8 cellular contexts compared by ENCODE assay signal in genomic region chr5:160311491-160312138, GRCh38. TPM values are rescaled to one million over a fixed set of nuclear protein-coding genes. Genes with fewer than 3 reads are reported as not detected.
DNase-seq lines count a peak whose midpoint lies in the region; ATAC-seq and TF ChIP-seq lines count a peak whose summit lies in the region.

No MANE protein-coding gene starts in this region.

- H3K27ac ChIP-seq in GM23338 (ENCODE audit: low read depth) (no peak overlapping the region), iPS-20b (ENCODE audit: low read length) (no peak overlapping the region)

- H3K4me1 ChIP-seq in GM23338 (ENCODE audit: insufficient read depth) (peaks cover 41% of the 10 kb centered on the region), iPS-20b (ENCODE audit: insufficient read depth, low read length) (peaks cover 28% of the 10 kb centered on the region)

- H3K9me2 ChIP-seq in GM23338 (ENCODE audit: insufficient read depth): no peaks in the 10 kb centered on the region

- peak overlapping the region; percentile 63 to 83 for H3K4me3 Mint-ChIP-seq in CD14-positive monocyte
- peak overlapping the region; percentile 94 for H3K4me3 Mint-ChIP-seq in GM23338
- H3K4me3 Mint-ChIP-seq in activated naive CD8-positive, alpha-beta T cell treated with anti-CD3 and anti-CD28 coated beads, Interleukin-2, amount 50 U/mL, for 24 hours: peak overlapping the region; percentile 41
- H3K4me3 Mint-ChIP-seq in stimulated activated naive CD8-positive, alpha-beta T cell treated with anti-CD3 and anti-CD28 coated beads, Interleukin-15, amount 100 ng/mL, for 72 hours: peak overlapping the region; percentile 54 to 72

- H3K27me3 ChIP-seq in GM23338 (ENCODE audit: insufficient read depth): no peaks in the 10 kb centered on the region
- no peaks in the 10 kb centered on the region for H3K27me3 ChIP-seq in iPS-20b (ENCODE audit: insufficient read depth, low read length)

- H3K79me2 ChIP-seq in GM23338 (replicated peaks; ENCODE audit: insufficient read depth): peaks cover 53% of the 10 kb centered on the region

- TF ChIP-seq CTCF in CD14-positive monocyte (IDR thresholded peaks at IDR 0.05): no peak
- TF ChIP-seq CTCF in GM23338 (conservative IDR thresholded peaks at IDR 0.05; ENCODE audit: low read depth in 2 of 2): no peak

- H3K9me3 ChIP-seq in iPS-20b (ENCODE audit: insufficient read depth, low read depth, low read length): no peaks in the 10 kb centered on the region

- H3F3A ChIP-seq in GM23338 (replicated peaks; ENCODE audit: low read depth): 0 out of 2 replicates have a peak, but pooled peaks cover 3% of the 10 kb centered on the region

- DNase-seq in CD14-positive monocyte (ENCODE audit: low spot score) (no peak), GM23338 (ENCODE audit: low spot score) (peak; percentile 48), NCI-H1092 treated with DMSO at 0.1 percent for 48 hours (lab: John Stamatoyannopoulos, UW) (no peak)
- no peak for DNase-seq in activated naive CD8-positive, alpha-beta T cell treated with anti-CD3 and anti-CD28 coated beads, Interleukin-2, amount 50 U/mL, for 24 hours
- DNase-seq in stimulated activated naive CD8-positive, alpha-beta T cell treated with anti-CD3 and anti-CD28 coated beads, Interleukin-15, amount 100 ng/mL, for 72 hours: no peak
- no peak for DNase-seq in stimulated activated CD4-positive, alpha-beta T cell treated with anti-CD3 and anti-CD28 coated beads, Interleukin-15, amount 100 ng/mL, for 24 hours

- H3K9me3 Mint-ChIP-seq in CD14-positive monocyte (peaks cover 0 to 11% (median 5%) of the 10 kb centered on the region in 7 donors), GM23338 (no peaks in the 10 kb centered on the region; the same call in 2 of the 3 replicates)
- H3K9me3 Mint-ChIP-seq in activated naive CD8-positive, alpha-beta T cell treated with anti-CD3 and anti-CD28 coated beads, Interleukin-2, amount 50 U/mL, for 24 hours: no peaks in the 10 kb centered on the region
- no peaks in the 10 kb centered on the region for H3K9me3 Mint-ChIP-seq in stimulated activated naive CD8-positive, alpha-beta T cell treated with anti-CD3 and anti-CD28 coated beads, Interleukin-15, amount 100 ng/mL, for 72 hours

- H3K36me3 Mint-ChIP-seq in CD14-positive monocyte (peaks cover 4 to 13% of the 10 kb centered on the region in 2 donors), GM23338 (ENCODE audit: low read depth) (peaks cover 38% of the 10 kb centered on the region)
- no peaks in the 10 kb centered on the region for H3K36me3 Mint-ChIP-seq in activated naive CD8-positive, alpha-beta T cell treated with anti-CD3 and anti-CD28 coated beads, Interleukin-2, amount 50 U/mL, for 24 hours (ENCODE audit: low read depth)

- peak overlapping the region; percentile 85 for H3K4me2 ChIP-seq in GM23338

- intact Hi-C loops in CD14-positive monocyte (cut with micrococcal nuclease): no loop called here

- H3K36me3 ChIP-seq in GM23338 (ENCODE audit: insufficient read depth) (peaks cover 4% of the 10 kb centered on the region; the same call in 1 of the 2 replicates), iPS-20b (ENCODE audit: insufficient read depth, low read depth, low read length) (peaks cover 38% of the 10 kb centered on the region)

- H3K4me3 ChIP-seq in GM23338 (peak overlapping the region; percentile 86), iPS-20b (ENCODE audit: low read length) (peak overlapping the region; percentile 87)

- H2AFZ ChIP-seq in GM23338: no peak overlapping the region

- ATAC-seq in GM23338 (peak; percentile 41), GM21515 (IDR thresholded peaks at IDR 0.05; ENCODE audit: unreplicated experiment) (no peak)
- peak; percentile 27 for ATAC-seq in activated naive CD8-positive, alpha-beta T cell treated with anti-CD3 and anti-CD28 coated beads, Interleukin-2, amount 50 U/mL, for 24 hours
- peak; percentile 52 for ATAC-seq in stimulated activated naive CD8-positive, alpha-beta T cell treated with anti-CD3 and anti-CD28 coated beads, Interleukin-15, amount 100 ng/mL, for 72 hours

- peaks cover 15% of the 10 kb centered on the region for H4K20me1 ChIP-seq in GM23338 (replicated peaks; ENCODE audit: insufficient read depth)

- H3K27me3 Mint-ChIP-seq in CD14-positive monocyte (ENCODE audit: low read depth in 3 of 3) (peaks cover 64 to 75% (median 75%) of the 10 kb centered on the region in 3 donors), GM23338 (ENCODE audit: insufficient read depth, low read depth, poor library complexity) (peaks cover 8% of the 10 kb centered on the region)
- peaks cover 57% of the 10 kb centered on the region for H3K27me3 Mint-ChIP-seq in activated naive CD8-positive, alpha-beta T cell treated with anti-CD3 and anti-CD28 coated beads, Interleukin-2, amount 50 U/mL, for 24 hours
- peaks cover 97% of the 10 kb centered on the region for H3K27me3 Mint-ChIP-seq in stimulated activated naive CD8-positive, alpha-beta T cell treated with anti-CD3 and anti-CD28 coated beads, Interleukin-15, amount 100 ng/mL, for 72 hours

- H3K4me1 Mint-ChIP-seq in CD14-positive monocyte (peaks cover 23% of the 10 kb centered on the region), GM23338 (peaks cover 54% of the 10 kb centered on the region)
- H3K4me1 Mint-ChIP-seq in activated naive CD8-positive, alpha-beta T cell treated with anti-CD3 and anti-CD28 coated beads, Interleukin-2, amount 50 U/mL, for 24 hours: peaks cover 11% of the 10 kb centered on the region
- H3K4me1 Mint-ChIP-seq in stimulated activated naive CD8-positive, alpha-beta T cell treated with anti-CD3 and anti-CD28 coated beads, Interleukin-15, amount 100 ng/mL, for 72 hours: peaks cover 15% of the 10 kb centered on the region

- H3K27ac Mint-ChIP-seq in CD14-positive monocyte: no peak overlapping the region
- H3K27ac Mint-ChIP-seq in GM23338: no peak overlapping the region
- H3K27ac Mint-ChIP-seq in activated naive CD8-positive, alpha-beta T cell treated with anti-CD3 and anti-CD28 coated beads, Interleukin-2, amount 50 U/mL, for 24 hours: no peak overlapping the region
- no peak overlapping the region for H3K27ac Mint-ChIP-seq in stimulated activated naive CD8-positive, alpha-beta T cell treated with anti-CD3 and anti-CD28 coated beads, Interleukin-15, amount 100 ng/mL, for 72 hours

- H3K9ac ChIP-seq in iPS-20b (ENCODE audit: low read depth, low read length): peak overlapping the region; percentile 77; the same call in 1 of the 2 replicates

TF ChIP-seq in GM23338, 12 proteins besides CTCF, POLR2A, EP300 and RAD21:
- TF ChIP-seq REST (IDR thresholded peaks at IDR 0.05; ENCODE audit: unreplicated experiment) (no peak), JUNB (IDR thresholded peaks at IDR 0.05; ENCODE audit: unreplicated experiment) (no peak), STAT1 (IDR thresholded peaks at IDR 0.05; ENCODE audit: unreplicated experiment) (no peak)

RNA-seq across cellular contexts. Expression of gene CCNJL, which starts 0.7 kb away (rescaled TPM):
- polyA plus RNA-seq in CD14-positive monocyte (not detected), GM23338 (2016; fragmentation: Nextera tagmentation; extraction: Ambion mirVana) (27.0 and 28.4 TPM in 2 replicates)
- 22.1 and 29.2 TPM in 2 replicates for total RNA-seq in GM23338 (2014; rRNA removed; shearing (Covaris generic))

RNA-seq across cellular contexts. Expression of gene C1QTNF2, which starts 58.8 kb away (rescaled TPM):
- not detected for polyA plus RNA-seq in CD14-positive monocyte
- 0.27 and 0.56 TPM in 2 replicates for total RNA-seq in GM23338 (2014; rRNA removed; shearing (Covaris generic))
- 0.61 and 0.92 TPM in 2 replicates for polyA plus RNA-seq in GM23338 (2016; fragmentation: Nextera tagmentation; extraction: Ambion mirVana)

Comparison
In these comparisons a context has a peak if more than half of its experiments do, and no peak if none do; other contexts are left out.
1. H3K4me3 Mint-ChIP-seq: peak in every context shown above with its lines; median percentile 94 in GM23338; 73 in CD14-positive monocyte; 63 in stimulated activated naive CD8-positive, alpha-beta T cell treated with anti-CD3 and anti-CD28 coated beads, Interleukin-15, amount 100 ng/mL, for 72 hours; 41 in activated naive CD8-positive, alpha-beta T cell treated with anti-CD3 and anti-CD28 coated beads, Interleukin-2, amount 50 U/mL, for 24 hours.
2. RNA of gene CCNJL, which starts 0.7 kb away (polyA plus RNA-seq): 27.0 to 28.4 TPM in GM23338; not detected in CD14-positive monocyte; every median in the first group is over 10 times any median in the second.